ENCODE assay signal across 14 cellular contexts in the genomic region with DNA sequence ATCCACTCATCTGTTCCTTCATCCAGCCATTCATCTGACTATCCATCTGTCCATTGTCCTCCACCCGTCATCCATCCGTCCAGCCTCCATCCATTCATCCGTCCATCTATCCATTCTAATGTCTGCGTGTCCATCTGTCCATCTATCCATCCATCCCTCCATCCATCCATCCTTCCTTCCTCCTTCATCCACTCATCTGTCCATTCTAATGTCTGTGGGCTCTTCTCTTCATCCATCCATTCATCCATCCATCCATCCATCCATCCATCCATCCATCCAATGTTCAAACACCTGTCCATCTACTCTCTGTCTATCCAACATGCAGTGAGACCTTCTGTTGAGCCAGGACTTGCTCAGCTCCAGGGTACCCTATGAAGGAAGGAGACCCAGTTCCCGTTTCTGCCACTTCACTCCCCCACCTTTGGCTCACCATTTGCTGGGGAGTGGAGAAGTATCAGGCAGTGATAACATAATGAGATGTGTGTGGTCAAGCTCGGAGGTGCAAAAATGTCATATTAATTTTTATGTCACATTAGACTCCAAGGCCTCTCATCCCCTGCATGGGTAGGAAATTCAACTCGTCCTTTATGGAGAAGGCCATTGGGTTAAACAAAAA. TPM values are rescaled to one million over a fixed set of nuclear protein-coding genes. Genes with fewer than 3 reads are reported as not detected.
DNase-seq lines count a peak whose midpoint lies in the region; ATAC-seq, FAIRE-seq and TF ChIP-seq lines count a peak whose summit lies in the region.
"Had no signal": no experiment of that assay in that cellular context is flagged by ENCODE, and none has a peak within 500 bp of the region (broad histone marks: within the 10 kb centered on the region; RNA-seq: fewer than 3 reads in every experiment).

No MANE protein-coding gene starts in this region.

- peak overlapping the region; percentile 92 for H3K27ac Mint-ChIP-seq in activated CD4-positive, alpha-beta T cell treated with anti-CD3 and anti-CD28 coated beads for 36 hours
- H3K27ac Mint-ChIP-seq in astrocyte (ENCODE audit: unreplicated experiment) (no peak overlapping the region), H9 (no peak overlapping the region)
- H3K27ac Mint-ChIP-seq: endodermal cell had no signal

- no peak overlapping the region for H4K91ac ChIP-seq in H9 (ENCODE audit: insufficient read length, low read depth, low read length)

- H3F3A ChIP-seq in MM.1S (ENCODE audit: insufficient read depth, low read length), result no peaks in the 10 kb centered on the region

- no peaks in the 10 kb centered on the region for H3K79me2 ChIP-seq in MM.1S (ENCODE audit: low read length)
- H3K79me2 ChIP-seq in astrocyte (ENCODE audit: insufficient read depth, low read length), result no peaks in the 10 kb centered on the region
- H3K79me2 ChIP-seq in H9 (ENCODE audit: insufficient read depth, low read length), result no peaks in the 10 kb centered on the region

- H3K9me3 ChIP-seq in MM.1S (replicated peaks; ENCODE audit: insufficient read depth, low read length) (no peaks in the 10 kb centered on the region), astrocyte (ENCODE audit: insufficient read depth, low read depth, low read length) (no peaks in the 10 kb centered on the region), spleen (peaks cover 0 to 20% (median 11%) of the 10 kb centered on the region in 8 donors), H9 (ENCODE audit: control insufficient read depth, low read depth, low read length) (no peaks in the 10 kb centered on the region)

- H4K8ac ChIP-seq in H9 (replicated peaks; ENCODE audit: insufficient read length, low read depth, low read length), result no peak overlapping the region

- no peak for ATAC-seq in activated CD4-positive, alpha-beta T cell treated with anti-CD3 and anti-CD28 coated beads for 36 hours
- ATAC-seq in HG03565 (IDR thresholded peaks at IDR 0.05; ENCODE audit: unreplicated experiment), result no peak

- H3K4me3 Mint-ChIP-seq in activated CD4-positive, alpha-beta T cell treated with anti-CD3 and anti-CD28 coated beads for 36 hours, result peak overlapping the region; percentile 60
- H3K4me3 Mint-ChIP-seq in astrocyte (ENCODE audit: unreplicated experiment) (no peak overlapping the region), H9 (no peak overlapping the region)
- H3K4me3 Mint-ChIP-seq: endodermal cell had no signal

- TF ChIP-seq POLR2A in spleen (IDR thresholded peaks at IDR 0.05), result no peak

- POLR2A ChIA-PET in activated CD4-positive, alpha-beta T cell treated with anti-CD3 and anti-CD28 coated beads for 36 hours (lab: Charles Lee), result no interaction called here

- no peak overlapping the region for H2AK5ac ChIP-seq in H9 (ENCODE audit: insufficient read length, low read length)

- peaks cover 32% of the 10 kb centered on the region for H3K4me1 Mint-ChIP-seq in activated CD4-positive, alpha-beta T cell treated with anti-CD3 and anti-CD28 coated beads for 36 hours
- H3K4me1 Mint-ChIP-seq in astrocyte (ENCODE audit: low read depth, unreplicated experiment) (peaks cover 10% of the 10 kb centered on the region), H9 (peaks cover 7 to 9% of the 10 kb centered on the region in 2 experiments; a peak in 2 of 4 replicates)
- H3K4me1 Mint-ChIP-seq: endodermal cell had no signal

- H2BK15ac ChIP-seq in H9 (ENCODE audit: low read depth, low read length), result no peak overlapping the region

- H3K4me1 ChIP-seq in MM.1S (ENCODE audit: low read length), result peaks cover 18% of the 10 kb centered on the region
- H3K4me1 ChIP-seq in astrocyte (ENCODE audit: insufficient read depth, low read length), result peaks cover 19% of the 10 kb centered on the region
- H3K4me1 ChIP-seq in spleen, result peaks cover 6 to 43% (median 24%) of the 10 kb centered on the region in 6 donors
- no peaks in the 10 kb centered on the region for H3K4me1 ChIP-seq in H9 (ENCODE audit: insufficient read depth, low read length)
- H3K4me1 ChIP-seq: tibial artery had no signal

- H3K4me3 ChIP-seq in MM.1S (ENCODE audit: low read length) (no peak overlapping the region), astrocyte (ENCODE audit: insufficient read depth, low read depth, low read length) (no peak overlapping the region), spleen (peak overlapping the region in 1 of 8 donors; percentile 11)
- H3K4me3 ChIP-seq: PC-9, sigmoid colon, tibial artery had no signal

- H2AFZ ChIP-seq in MM.1S (ENCODE audit: low read length) (peak overlapping the region; percentile 23; the same call in 1 of the 2 replicates), astrocyte (ENCODE audit: low read depth, low read length) (no peak overlapping the region), H9 (ENCODE audit: low read length) (no peak overlapping the region)
- H2AFZ ChIP-seq: PC-9 had no signal

- H4K20me1 ChIP-seq in MM.1S (ENCODE audit: insufficient read depth, low read length), result no peaks in the 10 kb centered on the region
- H4K20me1 ChIP-seq in astrocyte (ENCODE audit: insufficient read depth, low read length), result no peaks in the 10 kb centered on the region
- no peaks in the 10 kb centered on the region for H4K20me1 ChIP-seq in H9 (ENCODE audit: control insufficient read depth, insufficient read depth, insufficient read length)

- no peak overlapping the region for H3T11ph ChIP-seq in H9 (ENCODE audit: low read length)

- WGBS in spleen, 5 donors, result 57 to 73% (median 63%) methylated on average over 7 of the region's 7 CpGs
- no CpG with 5 or more reads among the region's 7 CpGs for WGBS in H9 (ENCODE audit: extremely low coverage, insufficient read length, low lambda C conversion rate)

- no peak overlapping the region for H3K23ac ChIP-seq in H9 (ENCODE audit: insufficient read length, low read depth, low read length)

- no peaks in the 10 kb centered on the region for H3K9me2 ChIP-seq in MM.1S (replicated peaks; ENCODE audit: insufficient read depth, low read length)

- H2BK20ac ChIP-seq in H9 (ENCODE audit: low read depth, low read length, poor library complexity, severe bottlenecking), result no peak overlapping the region

- H4K5ac ChIP-seq in H9 (ENCODE audit: insufficient read length, low read depth, low read length), result no peak overlapping the region

- H2BK5ac ChIP-seq in H9 (ENCODE audit: insufficient read length, low read length), result no peak overlapping the region

- H3K14ac ChIP-seq in H9 (ENCODE audit: insufficient read depth, low read length), result no peak overlapping the region

- H3K36me3 ChIP-seq in MM.1S (replicated peaks; ENCODE audit: insufficient read depth, low read length), result no peaks in the 10 kb centered on the region
- no peaks in the 10 kb centered on the region for H3K36me3 ChIP-seq in astrocyte (ENCODE audit: insufficient read depth, low read length)
- H3K36me3 ChIP-seq in spleen, result no peaks in the 10 kb centered on the region
- H3K36me3 ChIP-seq: sigmoid colon, tibial artery had no signal

- no peak overlapping the region for H2BK120ac ChIP-seq in H9 (ENCODE audit: low read depth, low read length, poor library complexity, severe bottlenecking)

- H3K4me2 ChIP-seq in MM.1S (ENCODE audit: low read depth, low read length), result no peak overlapping the region; the same call in 1 of the 2 replicates
- H3K4me2 ChIP-seq in astrocyte (ENCODE audit: low read length), result peak overlapping the region; percentile 82
- no peak overlapping the region for H3K4me2 ChIP-seq in H9 (ENCODE audit: insufficient read depth, insufficient read length, low read length)

- no peak for FAIRE-seq in astrocyte (lab: Jason Lieb, UNC)
- FAIRE-seq: A204.1 had no signal

- no peaks in the 10 kb centered on the region for H3K23me2 ChIP-seq in H9 (ENCODE audit: insufficient read length, low read depth, low read length, poor library complexity, severe bottlenecking)

- CTCF ChIA-PET in activated CD4-positive, alpha-beta T cell treated with anti-CD3 and anti-CD28 coated beads for 36 hours (lab: Charles Lee), result interaction anchor here (0.7 to 6.7 kb wide), 14 partner anchors 9 to 152 kb away, joined by 3 to 57 read pairs (median 11); no protein-coding TSS in a partner anchor

- no peaks in the 10 kb centered on the region for H3K27me3 Mint-ChIP-seq in activated CD4-positive, alpha-beta T cell treated with anti-CD3 and anti-CD28 coated beads for 36 hours
- H3K27me3 Mint-ChIP-seq in astrocyte (ENCODE audit: low read depth, unreplicated experiment), result peaks cover 8% of the 10 kb centered on the region
- peaks cover 53% of the 10 kb centered on the region for H3K27me3 Mint-ChIP-seq in H9 (ENCODE audit: low read depth)

- intact Hi-C loops in activated CD4-positive, alpha-beta T cell treated with anti-CD3 and anti-CD28 coated beads for 36 hours (cut with DNase I, micrococcal nuclease), result loop anchor here (1.0 to 5.0 kb wide), 9 partner anchors 10 to 410 kb away; partner anchors contain the start of genes KATNB1 (in 2 of the 2), USB1 (in 1 of the 2) and ZNF319 (in 1 of the 2)
- intact Hi-C loops in spleen (cut with DNase I; ENCODE audit: low total_unique reads), result loop anchor here (5.0 to 10.0 kb wide), 2 partner anchors 55 to 413 kb away; partner anchors contain the start of genes USB1 and ZNF319

- H3K56ac ChIP-seq in H9 (ENCODE audit: insufficient read length, low read depth, low read length), result no peak overlapping the region

- no peak overlapping the region for H2BK12ac ChIP-seq in H9 (ENCODE audit: insufficient read length, low read depth, low read length)

- H3K18ac ChIP-seq in H9 (ENCODE audit: insufficient read length, low read depth, low read length), result no peak overlapping the region

- H3K27me3 ChIP-seq in MM.1S (replicated peaks; ENCODE audit: insufficient read depth, low read length) (no peaks in the 10 kb centered on the region), astrocyte (ENCODE audit: insufficient read depth, low read length) (no peaks in the 10 kb centered on the region), spleen (replicated peaks in 1 of 7) (peaks cover 0 to 14% (median 0%) of the 10 kb centered on the region in 7 donors), H9 (ENCODE audit: insufficient read depth, low read length) (no peaks in the 10 kb centered on the region)

- no peak overlapping the region for H3K4ac ChIP-seq in H9 (ENCODE audit: low read depth, low read length)

- H3K27ac ChIP-seq in MM.1S (ENCODE audit: low read length) (no peak overlapping the region), astrocyte (ENCODE audit: low read depth, low read length) (no peak overlapping the region), spleen (peak overlapping the region in 5 of 8 donors; percentile 54 to 86 (median 70)), H9 (ENCODE audit: insufficient read length, low read depth, low read length) (no peak overlapping the region)
- H3K27ac ChIP-seq: sigmoid colon, tibial artery had no signal

- H3K36me3 Mint-ChIP-seq in activated CD4-positive, alpha-beta T cell treated with anti-CD3 and anti-CD28 coated beads for 36 hours (ENCODE audit: low read depth), result peaks cover 4% of the 10 kb centered on the region
- H3K36me3 Mint-ChIP-seq in astrocyte (ENCODE audit: low read depth, unreplicated experiment) (no peaks in the 10 kb centered on the region), H9 (ENCODE audit: insufficient read depth in 1 of 3, low read depth in 3 of 3) (no peaks in the 10 kb centered on the region)

- no peaks in the 10 kb centered on the region for H3K79me1 ChIP-seq in H9 (ENCODE audit: insufficient read depth, low read depth, low read length, poor library complexity, severe bottlenecking)

- no peak for DNase-seq in activated CD4-positive, alpha-beta T cell treated with anti-CD3 and anti-CD28 coated beads for 36 hours
- DNase-seq in activated CD4-positive, alpha-beta T cell treated with anti-CD3 and anti-CD28 coated beads, Interleukin-2, amount 50 U/mL, for 1 hour, result no peak
- DNase-seq in MM.1S, result no peak
- DNase-seq in astrocyte (ENCODE audit: low read depth), result no peak
- DNase-seq in spleen, result no peak
- DNase-seq in SHP77 treated with DMSO at 0.1 percent for 48 hours (lab: John Stamatoyannopoulos, UW), result no peak
- no peak for DNase-seq in H9
- DNase-seq: NCI-H1048 had no signal

- TF ChIP-seq CTCF in MM.1S (IDR thresholded peaks at IDR 0.05; ENCODE audit: low read length) (no peak), astrocyte (IDR thresholded peaks at IDR 0.05; ENCODE audit: insufficient read depth, low read depth, low read length) (no peak), spleen (IDR thresholded peaks at IDR 0.05 in 8 of 11, conservative IDR thresholded peaks at IDR 0.05 in 3 of 11) (no peak), H9 (conservative IDR thresholded peaks at IDR 0.05) (no peak)

- H3K9ac ChIP-seq in MM.1S (ENCODE audit: low read length) (no peak overlapping the region), astrocyte (ENCODE audit: low read length) (no peak overlapping the region), H9 (ENCODE audit: extremely low read depth, insufficient read length, low read length) (no peak overlapping the region)

- peaks cover 6% of the 10 kb centered on the region for H3K9me3 Mint-ChIP-seq in activated CD4-positive, alpha-beta T cell treated with anti-CD3 and anti-CD28 coated beads for 36 hours (ENCODE audit: low read depth)
- peaks cover 5% of the 10 kb centered on the region for H3K9me3 Mint-ChIP-seq in astrocyte (ENCODE audit: unreplicated experiment)
- H3K9me3 Mint-ChIP-seq in H9, result peaks cover 7 to 8% of the 10 kb centered on the region in 2 experiments; a peak in 4 of 5 replicates

RNA-seq across cellular contexts. Expression of gene ADGRG1, which starts 36.5 kb away (rescaled TPM):
- 1 to 10 TPM; 6.3 to 6.8 TPM for total RNA-seq in activated CD4-positive, alpha-beta T cell treated with anti-CD3 and anti-CD28 coated beads for 36 hours
- total RNA-seq in astrocyte (13.6 and 13.9 TPM in 2 replicates), spleen (10 to 100 TPM in 4 of 7 donors, 1 to 10 TPM in 3; 6.9 to 23.7 (median 10.5) TPM), H9 (2021) (0.57 and 1.1 TPM in 2 replicates)
- 1 to 10 TPM; 1.0 to 2.7 (median 1.2) TPM for polyA plus RNA-seq in spleen

RNA-seq across cellular contexts. Expression of gene ADGRG5, which starts 49.5 kb away (rescaled TPM):
- total RNA-seq in activated CD4-positive, alpha-beta T cell treated with anti-CD3 and anti-CD28 coated beads for 36 hours, result 1 to 10 TPM; 3.0 to 4.9 TPM
- total RNA-seq in astrocyte (0.09 and 0.12 TPM in 2 replicates), spleen (10 to 100 TPM in 6 of 7 donors, 1 to 10 TPM in 1; 7.3 to 23.8 (median 13.6) TPM), H9 (2021) (11.7 and 12.1 TPM in 2 replicates)
- polyA plus RNA-seq in spleen, result 1 to 10 TPM; 5.2 to 9.7 (median 9.3) TPM
- total RNA-seq: PC-9 had no signal

RNA-seq across cellular contexts. Expression of gene CCDC102A, which starts 55.6 kb away (rescaled TPM):
- 1 to 10 TPM; 8.8 to 9.0 TPM for total RNA-seq in activated CD4-positive, alpha-beta T cell treated with anti-CD3 and anti-CD28 coated beads for 36 hours
- total RNA-seq in astrocyte (7.8 and 8.8 TPM in 2 replicates), spleen (10 to 100 TPM in 2 of 7 donors, 1 to 10 TPM in 5; 7.0 to 14.8 (median 7.9) TPM), H9 (2021) (6.6 and 8.2 TPM in 2 replicates)
- 1 to 10 TPM; 4.6 to 7.7 (median 4.8) TPM for polyA plus RNA-seq in spleen

Comparison
In these comparisons a context has a peak if more than half of its experiments do, and no peak if none do; other contexts are left out.
1. H3K27ac ChIP-seq: peak in spleen (5 of 8); none in MM.1S (single experiment), astrocyte (single experiment) and H9 (single experiment).